8 cellular contexts compared by ENCODE assay signal in the genomic region with DNA sequence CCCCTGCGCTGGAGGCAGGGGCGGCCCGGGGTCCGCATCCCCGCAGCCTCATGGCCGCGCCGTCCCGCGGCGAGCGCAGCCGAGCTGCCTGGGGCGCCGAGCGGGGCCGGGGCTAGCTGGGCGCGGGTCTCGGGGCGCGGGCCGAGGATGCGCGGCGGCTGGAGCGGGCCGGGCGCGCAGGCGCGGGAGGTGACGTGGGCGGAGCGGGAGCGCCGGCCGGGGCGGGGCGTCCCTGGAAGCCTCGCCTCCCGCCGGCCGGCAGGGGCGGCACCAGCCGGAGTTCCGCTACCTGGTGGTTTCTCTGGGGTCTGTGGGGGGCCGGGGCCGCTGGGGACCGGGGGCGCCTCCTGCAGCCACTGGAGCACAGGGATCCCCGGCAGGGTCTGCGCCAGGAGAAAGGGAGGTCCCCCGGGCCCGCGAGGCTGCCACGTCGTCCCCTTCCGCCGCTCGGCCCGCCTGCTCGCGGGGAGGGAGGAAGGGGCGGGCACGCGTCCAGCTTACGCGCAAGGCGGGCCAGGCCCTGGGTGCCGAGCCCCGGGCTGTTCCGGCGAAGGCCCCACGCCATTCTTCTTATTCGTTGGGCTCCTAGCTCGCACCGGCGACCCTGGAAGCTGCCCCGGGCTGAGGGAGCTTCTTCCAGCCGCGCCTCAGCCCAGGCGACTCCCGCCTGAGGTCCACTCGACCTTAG. TPM values are rescaled to one million over a fixed set of nuclear protein-coding genes. Genes with fewer than 3 reads are reported as not detected.
DNase-seq lines count a peak whose midpoint lies in the region; ATAC-seq, FAIRE-seq and TF ChIP-seq lines count a peak whose summit lies in the region.

A gene with protein sequence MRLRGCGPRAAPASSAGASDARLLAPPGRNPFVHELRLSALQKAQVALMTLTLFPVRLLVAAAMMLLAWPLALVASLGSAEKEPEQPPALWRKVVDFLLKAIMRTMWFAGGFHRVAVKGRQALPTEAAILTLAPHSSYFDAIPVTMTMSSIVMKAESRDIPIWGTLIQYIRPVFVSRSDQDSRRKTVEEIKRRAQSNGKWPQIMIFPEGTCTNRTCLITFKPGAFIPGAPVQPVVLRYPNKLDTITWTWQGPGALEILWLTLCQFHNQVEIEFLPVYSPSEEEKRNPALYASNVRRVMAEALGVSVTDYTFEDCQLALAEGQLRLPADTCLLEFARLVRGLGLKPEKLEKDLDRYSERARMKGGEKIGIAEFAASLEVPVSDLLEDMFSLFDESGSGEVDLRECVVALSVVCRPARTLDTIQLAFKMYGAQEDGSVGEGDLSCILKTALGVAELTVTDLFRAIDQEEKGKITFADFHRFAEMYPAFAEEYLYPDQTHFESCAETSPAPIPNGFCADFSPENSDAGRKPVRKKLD (minus strand): TSS at position 168 of the 688 bp plus-strand sequence. CDS start 116 bp downstream, at position 52.

- H2AFZ ChIP-seq in astrocyte (ENCODE audit: low read depth, low read length) = peak within 1 kb of the TSS; percentile 92
- H2AFZ ChIP-seq in hepatocyte = peak within 1 kb of the TSS; percentile 78

- peak within 1 kb of the TSS; percentile 76 for H3K9ac ChIP-seq in astrocyte (ENCODE audit: low read length)

- peaks cover 41% of the 10 kb centered on the region for H3K79me2 ChIP-seq in astrocyte (ENCODE audit: insufficient read depth, low read length)
- H3K79me2 ChIP-seq in hepatocyte = peaks cover 40% of the 10 kb centered on the region

- H3K36me3 ChIP-seq in astrocyte (ENCODE audit: insufficient read depth, low read length) (peaks cover 18% of the 10 kb centered on the region), hepatocyte (replicated peaks; ENCODE audit: insufficient read depth, low read depth) (no peaks in the 10 kb centered on the region)

- peaks cover 41% of the 10 kb centered on the region for H4K20me1 ChIP-seq in astrocyte (ENCODE audit: insufficient read depth, low read length)
- peaks cover 20% of the 10 kb centered on the region for H4K20me1 ChIP-seq in hepatocyte (ENCODE audit: insufficient read depth, poor library complexity, severe bottlenecking)

- peaks cover 3% of the 10 kb centered on the region for H3K36me3 Mint-ChIP-seq in astrocyte (ENCODE audit: low read depth, unreplicated experiment)

- H3K4me1 ChIP-seq in astrocyte (ENCODE audit: insufficient read depth, low read length) (peaks cover 21% of the 10 kb centered on the region), hepatocyte (ENCODE audit: insufficient read depth) (peaks cover 22% of the 10 kb centered on the region)

- peak; percentile 74 to 93 (median 92) for DNase-seq in NCI-H1417 (lab: John Stamatoyannopoulos, UW)
- DNase-seq in T-helper 9 cell = peak; percentile 68
- DNase-seq in astrocyte (ENCODE audit: low read depth) = peak; percentile 43
- DNase-seq in hepatocyte (ENCODE audit: low spot score) = peak; percentile 93
- DNase-seq in retina = peak; percentile 77
- DNase-seq in NCI-H187 treated with DMSO at 0.1 percent for 48 hours (lab: John Stamatoyannopoulos, UW) = no peak

- H3K9me3 Mint-ChIP-seq in astrocyte (ENCODE audit: unreplicated experiment) = no peaks in the 10 kb centered on the region

- no peak for FAIRE-seq in astrocyte (lab: Jason Lieb, UNC)

- WGBS in hepatocyte (ENCODE audit: low lambda C conversion rate, missing lambda C conversion rate) = 10% methylated on average over 23 of the region's 85 CpGs

- H3K9me3 ChIP-seq in astrocyte (ENCODE audit: insufficient read depth, low read depth, low read length) (no peaks in the 10 kb centered on the region), hepatocyte (ENCODE audit: low read depth) (no peaks in the 10 kb centered on the region)

- H3K4me3 ChIP-seq in astrocyte (ENCODE audit: insufficient read depth, low read depth, low read length) (peak within 1 kb of the TSS; percentile 70), hepatocyte (peak within 1 kb of the TSS; percentile 79)

- no peaks in the 10 kb centered on the region for H3K27me3 ChIP-seq in astrocyte (ENCODE audit: insufficient read depth, low read length)
- H3K27me3 ChIP-seq in hepatocyte = no peaks in the 10 kb centered on the region

- H3K27ac Mint-ChIP-seq in astrocyte (ENCODE audit: unreplicated experiment) = peak within 1 kb of the TSS; percentile 62

- H3K9me2 ChIP-seq in hepatocyte (replicated peaks; ENCODE audit: insufficient read depth) = no peaks in the 10 kb centered on the region

- H3K4me3 Mint-ChIP-seq in astrocyte (ENCODE audit: unreplicated experiment) = peak within 1 kb of the TSS; percentile 93

- peak; percentile 80 for ATAC-seq in GM18502 (IDR thresholded peaks at IDR 0.05; ENCODE audit: poor library complexity, unreplicated experiment)
- ATAC-seq in HG02763 (IDR thresholded peaks at IDR 0.05; ENCODE audit: unreplicated experiment) = peak; percentile 78

- TF ChIP-seq CTCF in astrocyte (IDR thresholded peaks at IDR 0.05; ENCODE audit: insufficient read depth, low read depth, low read length) = no peak
- TF ChIP-seq CTCF in hepatocyte (IDR thresholded peaks at IDR 0.05; ENCODE audit: poor library complexity) = no peak

- H3K4me2 ChIP-seq in astrocyte (ENCODE audit: low read length) (peak within 1 kb of the TSS; percentile 96), hepatocyte (peak within 1 kb of the TSS; percentile 98)

- H3K4me1 Mint-ChIP-seq in astrocyte (ENCODE audit: low read depth, unreplicated experiment) = peaks cover 8% of the 10 kb centered on the region

- H3K27me3 Mint-ChIP-seq in astrocyte (ENCODE audit: low read depth, unreplicated experiment) = peaks cover 13% of the 10 kb centered on the region

- H3K27ac ChIP-seq in astrocyte (ENCODE audit: low read depth, low read length) (peak within 1 kb of the TSS; percentile 63), hepatocyte (peak within 1 kb of the TSS; percentile 76)

RNA-seq across cellular contexts. Expression of the gene that starts here (rescaled TPM):
- total RNA-seq in astrocyte (35.7 and 41.9 TPM in 2 replicates), hepatocyte (44.1 and 46.7 TPM in 2 replicates)
- 56.0 and 75.7 TPM in 2 replicates for polyA plus RNA-seq in hepatocyte
